Comparison of ENCODE assay signal across 8 cellular contexts in the genomic region with DNA sequence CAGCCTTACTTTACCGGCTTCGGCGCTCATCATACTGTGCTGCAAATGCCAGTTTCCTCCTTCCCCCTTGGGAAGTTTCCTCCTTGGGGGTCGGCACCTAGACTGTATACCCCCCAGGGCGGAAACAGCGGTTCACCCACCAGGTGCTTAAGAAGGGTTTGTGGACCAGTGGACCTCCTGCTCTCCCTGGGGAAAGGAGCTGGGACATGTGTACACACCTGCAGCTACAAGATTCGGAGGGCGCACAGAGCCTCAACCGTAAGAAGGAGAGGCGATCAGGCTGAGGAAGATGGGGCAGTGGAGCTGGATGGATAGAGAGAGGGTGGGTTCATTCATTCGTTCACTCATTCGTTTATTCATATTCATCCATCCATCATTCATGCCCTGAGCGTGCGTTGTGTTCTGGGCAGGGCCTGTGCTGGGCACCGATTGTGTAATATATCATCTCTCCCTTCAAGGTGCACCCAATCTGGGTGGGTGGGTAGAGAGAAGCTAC. TPM values are rescaled to one million over a fixed set of nuclear protein-coding genes. Genes with fewer than 3 reads are reported as not detected.
DNase-seq lines count a peak whose midpoint lies in the region; ATAC-seq and TF ChIP-seq lines count a peak whose summit lies in the region.

No MANE protein-coding gene starts in this region.

- H3K4me1 Mint-ChIP-seq in progenitor cell of endocrine pancreas (ENCODE audit: low read depth), result peaks cover 21% of the 10 kb centered on the region

- H3K4me1 ChIP-seq in DND-41 (ENCODE audit: insufficient read depth, low read length) (peaks cover 67% of the 10 kb centered on the region), PC-9 (replicated peaks; ENCODE audit: insufficient read depth) (peaks cover 38% of the 10 kb centered on the region)

- intact Hi-C loops in PC-9 (cut with micrococcal nuclease; ENCODE audit: unreplicated experiment), result loop anchor here (5.0 to 10.0 kb wide), 2 partner anchors 188 to 614 kb away; a partner anchor contains a TSS

- ATAC-seq in DND-41 (ENCODE audit: insufficient read depth, low read depth), result no peak

- H3K36me3 ChIP-seq in DND-41 (ENCODE audit: insufficient read depth, low read length) (peaks cover 17% of the 10 kb centered on the region), PC-9 (ENCODE audit: low read depth) (no peaks in the 10 kb centered on the region)

- H3K9me2 ChIP-seq in PC-9 (ENCODE audit: insufficient read depth), result no peaks in the 10 kb centered on the region

- H3F3A ChIP-seq in PC-9 (ENCODE audit: insufficient read depth, low read depth), result peaks cover 56% of the 10 kb centered on the region

- peak overlapping the region; percentile 98 for H3K27ac Mint-ChIP-seq in progenitor cell of endocrine pancreas

- H3K9ac ChIP-seq in DND-41 (ENCODE audit: low read depth, low read length), result peak overlapping the region; percentile 92

- no peak for DNase-seq in DND-41
- DNase-seq in PC-9, result no peak
- DNase-seq in epithelial cell of proximal tubule (ENCODE audit: low read depth), result no peak
- DNase-seq in progenitor cell of endocrine pancreas (ENCODE audit: low spot score, unreplicated experiment), result no peak
- DNase-seq in HPDE6-E6E7 (ENCODE audit: extremely low spot score), result no peak
- no peak for DNase-seq in SW480 (ENCODE audit: low spot score)
- no peak for DNase-seq in activated CD4-positive, CD25-positive, alpha-beta regulatory T cell (lab: John Stamatoyannopoulos, UW)
- DNase-seq in stimulated activated CD4-positive, alpha-beta T cell treated with anti-CD3 and anti-CD28 coated beads, Interleukin-4, amount 100 ng/mL, for 1 hour, result no peak

- H3K9me3 ChIP-seq in DND-41 (ENCODE audit: insufficient read depth, low read length, severe bottlenecking), result no peaks in the 10 kb centered on the region
- no peaks in the 10 kb centered on the region for H3K9me3 ChIP-seq in PC-9 (ENCODE audit: insufficient read depth, low read depth)

- H3K9me3 Mint-ChIP-seq in progenitor cell of endocrine pancreas (ENCODE audit: low read depth), result no peaks in the 10 kb centered on the region

- peak overlapping the region; percentile 97 for H3K4me2 ChIP-seq in DND-41 (ENCODE audit: insufficient read depth, low read length)
- peak overlapping the region; percentile 78 for H3K4me2 ChIP-seq in PC-9

- H3K36me3 Mint-ChIP-seq in progenitor cell of endocrine pancreas (ENCODE audit: insufficient read depth), result no peaks in the 10 kb centered on the region

- H3K27me3 ChIP-seq in DND-41 (ENCODE audit: insufficient read depth, low read length, poor library complexity) (no peaks in the 10 kb centered on the region), PC-9 (ENCODE audit: insufficient read depth, low read depth) (no peaks in the 10 kb centered on the region)

- H2AFZ ChIP-seq in DND-41 (ENCODE audit: low read depth, low read length), result peak overlapping the region; percentile 81
- H2AFZ ChIP-seq in PC-9, result peak overlapping the region; percentile 92

- H3K4me3 ChIP-seq in DND-41 (ENCODE audit: low read depth in 1 of 2, low read length in 2 of 2) (peak overlapping the region; percentile 43 to 81), PC-9 (peak overlapping the region; percentile 69), epithelial cell of proximal tubule (ENCODE audit: low read depth, low read length) (peak overlapping the region; percentile 69)

- H3K27ac ChIP-seq in DND-41 (ENCODE audit: low read length) (peak overlapping the region; percentile 75), PC-9 (peak overlapping the region; percentile 55)

- no TSS peak for BruUV-seq in PC-9 (replicated peaks; lab: Mats Ljungman, UMichigan)

- peaks cover 10% of the 10 kb centered on the region for H3K27me3 Mint-ChIP-seq in progenitor cell of endocrine pancreas

- H3K4me3 Mint-ChIP-seq in progenitor cell of endocrine pancreas (ENCODE audit: low read depth), result peak overlapping the region; percentile 93

- H3K79me2 ChIP-seq in DND-41 (ENCODE audit: insufficient read depth, low read length), result peaks cover 23% of the 10 kb centered on the region
- H3K79me2 ChIP-seq in PC-9 (ENCODE audit: low read depth), result peaks cover 18% of the 10 kb centered on the region

- no peaks in the 10 kb centered on the region for H4K20me1 ChIP-seq in DND-41 (ENCODE audit: insufficient read depth, low read length)
- H4K20me1 ChIP-seq in PC-9 (ENCODE audit: insufficient read depth), result no peaks in the 10 kb centered on the region

- CTCF ChIA-PET in PC-9 (lab: Charles Lee), result no interaction called here

- POLR2A ChIA-PET in PC-9 (lab: Charles Lee; ENCODE audit: unreplicated experiment), result no interaction called here

- TF ChIP-seq CTCF in DND-41 (IDR thresholded peaks at IDR 0.05; ENCODE audit: borderline replicate concordance, extremely low read depth, low read length, poor library complexity, severe bottlenecking) (no peak), PC-9 (conservative IDR thresholded peaks at IDR 0.05) (no peak), epithelial cell of proximal tubule (conservative IDR thresholded peaks at IDR 0.05; ENCODE audit: low read depth, low read length) (no peak), progenitor cell of endocrine pancreas (IDR thresholded peaks at IDR 0.05; ENCODE audit: unreplicated experiment) (no peak)

RNA-seq across cellular contexts. Expression of a gene that starts 0.7 kb away (rescaled TPM):
- total RNA-seq in PC-9 (2021), result 11.8 and 16.3 TPM in 2 replicates
- 8.2 and 16.9 TPM in 2 replicates for total RNA-seq in epithelial cell of proximal tubule
- 14.9 and 16.5 TPM in 2 replicates for total RNA-seq in progenitor cell of endocrine pancreas

RNA-seq across cellular contexts. Expression of a gene that starts 13.9 kb away (rescaled TPM):
- total RNA-seq in PC-9 (2021) (72.1 and 74.3 TPM in 2 replicates), epithelial cell of proximal tubule (2.3 and 7.5 TPM in 2 replicates), progenitor cell of endocrine pancreas (34.8 and 38.7 TPM in 2 replicates)

RNA-seq across cellular contexts. Expression of a gene that starts 43.9 kb away (rescaled TPM):
- total RNA-seq in PC-9 (2021) (54.6 and 65.1 TPM in 2 replicates), epithelial cell of proximal tubule (43.5 and 44.5 TPM in 2 replicates), progenitor cell of endocrine pancreas (25.5 and 27.7 TPM in 2 replicates)

RNA-seq across cellular contexts. Expression of a gene that starts 43.9 kb away (rescaled TPM):
- total RNA-seq in PC-9 (2021) (29.7 and 34.7 TPM in 2 replicates), epithelial cell of proximal tubule (5.1 and 16.4 TPM in 2 replicates), progenitor cell of endocrine pancreas (33.2 and 34.2 TPM in 2 replicates)
